7 cellular contexts compared by ENCODE assay signal in genomic region chr2:157257312-157258252, GRCh38.
DNase-seq lines count a peak whose midpoint lies in the region; ATAC-seq lines count a peak whose summit lies in the region.

Gene GALNT5, plus strand, starts transcription at chr2:157257705. Its CDS starts 378 bp downstream, at chr2:157258083.

- DNase-seq in LoVo (ENCODE audit: low spot score) (peak; percentile 55), astrocyte of the hippocampus (ENCODE audit: low read depth, low spot score) (peak; percentile 79), iPS-NIHi7 (ENCODE audit: extremely low spot score) (peak; percentile 36), stromal cell of bone marrow (ENCODE audit: low read depth) (peak; percentile 51), HuH-7.5 (ENCODE audit: low spot score) (no peak), midbrain (lab: John Stamatoyannopoulos, UW) (no peak)

- ATAC-seq in HG03457 (IDR thresholded peaks at IDR 0.05; ENCODE audit: unreplicated experiment): no peak

Comparison
In these comparisons a context has a peak if more than half of its experiments do, and no peak if none do; other contexts are left out.
1. DNase-seq: peak in LoVo (single experiment), astrocyte of the hippocampus (single experiment), iPS-NIHi7 (single experiment) and stromal cell of bone marrow (single experiment); none in HuH-7.5 (single experiment) and midbrain (single experiment).